Comparison of ENCODE assay signal across 8 cellular contexts in the genomic region with DNA sequence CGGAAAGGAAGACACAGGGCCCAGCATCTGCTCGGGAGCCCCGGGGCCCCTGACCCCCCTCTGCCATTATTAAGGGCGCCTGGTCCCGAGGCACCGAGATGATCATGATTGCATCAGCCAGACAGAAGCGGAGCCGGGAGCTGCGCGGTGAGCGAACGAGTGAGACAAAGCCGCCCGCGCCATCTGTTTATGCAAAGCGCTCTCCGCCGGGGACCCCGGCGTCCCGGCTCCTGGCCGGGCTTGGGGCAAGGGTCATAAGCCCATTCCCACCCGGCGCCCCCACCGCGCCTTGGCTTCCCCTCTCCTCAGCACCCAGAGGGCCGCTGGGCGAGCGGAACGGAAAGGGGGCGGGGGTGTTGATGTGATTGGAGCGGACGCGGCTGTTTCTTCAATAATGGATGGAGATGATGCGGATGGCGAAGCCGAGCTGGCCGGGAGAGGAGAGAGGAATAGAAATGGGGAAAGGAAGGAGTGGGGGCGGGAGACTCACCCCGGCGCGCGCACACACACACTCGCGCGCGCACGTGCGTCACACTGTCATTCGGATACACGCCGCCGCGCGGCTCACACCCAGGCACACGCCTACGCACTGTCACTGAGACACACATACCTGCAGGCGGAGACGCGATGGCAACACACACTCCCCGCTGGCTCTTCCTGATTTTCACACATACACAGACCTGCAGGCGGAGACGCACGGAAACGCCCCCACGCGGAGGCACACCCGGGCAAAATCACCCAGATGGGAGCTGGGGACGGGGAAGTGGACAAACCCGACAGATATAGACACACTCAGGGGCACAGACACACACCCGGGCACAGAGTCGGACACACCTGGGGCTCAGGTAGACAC. TPM values are rescaled to one million over a fixed set of nuclear protein-coding genes. Genes with fewer than 3 reads are reported as not detected.
DNase-seq lines count a peak whose midpoint lies in the region; FAIRE-seq and TF ChIP-seq lines count a peak whose summit lies in the region.

No MANE protein-coding gene starts in this region.

- peak overlapping the region; percentile 64 for H3K27ac Mint-ChIP-seq in endothelial cell (ENCODE audit: unreplicated experiment)

- H3K36me3 Mint-ChIP-seq in endothelial cell (ENCODE audit: low read depth, unreplicated experiment) = peaks cover 17% of the 10 kb centered on the region

- 0 to 1% (median 1%) methylated on average over 35 to 72 of the region's 72 CpGs for WGBS in stomach, 5 donors

- H3K4me1 ChIP-seq in stomach = peaks cover 59 to 89% (median 85%) of the 10 kb centered on the region in 4 donors

- H3K27me3 Mint-ChIP-seq in endothelial cell (ENCODE audit: unreplicated experiment) = peaks cover 46% of the 10 kb centered on the region

- H3K9me3 ChIP-seq in stomach = no peaks in the 10 kb centered on the region

- peaks cover 24 to 97% (median 72%) of the 10 kb centered on the region in 3 donors for H3K27me3 ChIP-seq in stomach

- TF ChIP-seq POLR2A in stomach (IDR thresholded peaks at IDR 0.05) = no peak

- FAIRE-seq in frontal cortex (lab: Jason Lieb, UNC) = no peak

- H3K4me3 ChIP-seq in stomach = peak overlapping the region; percentile 40 to 61 (median 52)

- peaks cover 26% of the 10 kb centered on the region for H3K4me1 Mint-ChIP-seq in endothelial cell (ENCODE audit: unreplicated experiment)

- peak overlapping the region in 3 of 5 donors; percentile 15 to 25 (median 24) for H3K27ac ChIP-seq in stomach

- no peaks in the 10 kb centered on the region for H3K9me3 Mint-ChIP-seq in endothelial cell (ENCODE audit: unreplicated experiment)

- no peak for TF ChIP-seq CTCF in endothelial cell (IDR thresholded peaks at IDR 0.05; ENCODE audit: unreplicated experiment)
- TF ChIP-seq CTCF in stomach (IDR thresholded peaks at IDR 0.05) = no peak

- intact Hi-C loops in stomach (cut with DNase I; ENCODE audit: low total_unique reads) = no loop called here

- H3K36me3 ChIP-seq in stomach = no peaks in the 10 kb centered on the region

- H3K4me3 Mint-ChIP-seq in endothelial cell (ENCODE audit: unreplicated experiment) = peak overlapping the region; percentile 70

- peak; percentile 78 for DNase-seq in AG20443 (ENCODE audit: low spot score)
- peak; percentile 61 for DNase-seq in H4 (ENCODE audit: low spot score)
- peak; percentile 73 for DNase-seq in NCI-H510A treated with DMSO at 0.1 percent for 48 hours (lab: John Stamatoyannopoulos, UW)
- peak; percentile 44 to 57 for DNase-seq in activated CD8-positive, alpha-beta memory T cell treated with anti-CD3 and anti-CD28 coated beads for 1 hour (ENCODE audit: extremely low read depth in 1 of 2, low read depth in 1 of 2)
- DNase-seq in endothelial cell (ENCODE audit: low spot score) = no peak
- peak; percentile 56 for DNase-seq in myocyte (ENCODE audit: low read depth)
- peak; percentile 52 for DNase-seq in stomach
- no peak for DNase-seq in frontal cortex (ENCODE audit: low spot score in 2 of 2)

- no peak for TF ChIP-seq EP300 in stomach (IDR thresholded peaks at IDR 0.05)

RNA-seq across cellular contexts. Expression of a gene that starts 10.7 kb away (rescaled TPM):
- total RNA-seq in H4 (2014; rRNA removed; shearing (Covaris generic)) = not detected in 2 replicates
- total RNA-seq in endothelial cell (ENCODE audit: unreplicated experiment) (3.3 TPM), myocyte (594 and 728 TPM in 2 replicates), stomach (1 to 10 TPM in 2 of 5 donors, under 1 TPM in 2, not detected in 1; 0.55 to 5.1 (median 1.6) TPM), frontal cortex (1.6 TPM)
- polyA plus RNA-seq in myocyte (2012) = 337 TPM
- 1 to 10 TPM; 1.3 to 3.8 (median 3.5) TPM for polyA plus RNA-seq in stomach

RNA-seq across cellular contexts. Expression of a gene that starts 10.8 kb away (rescaled TPM):
- 250 and 269 TPM in 2 replicates for total RNA-seq in H4 (2014; rRNA removed; shearing (Covaris generic))
- total RNA-seq in endothelial cell (ENCODE audit: unreplicated experiment) (63.3 TPM), myocyte (147 and 153 TPM in 2 replicates), stomach (10 to 100 TPM; 26.1 to 93.7 (median 77.8) TPM), frontal cortex (28.9 TPM)
- 292 TPM for polyA plus RNA-seq in myocyte (2012)
- polyA plus RNA-seq in stomach = 10 to 100 TPM; 54.6 to 59.0 (median 57.1) TPM

RNA-seq across cellular contexts. Expression of a gene that starts 23.7 kb away (rescaled TPM):
- total RNA-seq in H4 (2014; rRNA removed; shearing (Covaris generic)) = 5.6 and 10.7 TPM in 2 replicates
- total RNA-seq in endothelial cell (ENCODE audit: unreplicated experiment) (not detected), myocyte (2.4 and 4.3 TPM in 2 replicates), stomach (under 1 TPM in 1 of 5 donors, not detected in 4; 0.18 TPM), frontal cortex (0.82 TPM)
- polyA plus RNA-seq in myocyte (2012) = 5.5 TPM
- polyA plus RNA-seq in stomach = under 1 TPM in 2 of 3 donors, not detected in 1; 0.30 to 0.44 TPM

Comparison
In these comparisons a context has a peak if more than half of its experiments do, and no peak if none do; other contexts are left out.
1. DNase-seq: peak in AG20443 (single experiment), H4 (single experiment), NCI-H510A treated with DMSO at 0.1 percent for 48 hours (single experiment), activated CD8-positive, alpha-beta memory T cell treated with anti-CD3 and anti-CD28 coated beads for 1 hour (2 of 2), myocyte (single experiment) and stomach (single experiment); none in endothelial cell (single experiment) and frontal cortex (0 of 2).
2. RNA of a gene that starts 10.7 kb away (total RNA-seq): 594 to 728 TPM in myocyte; 3.3 TPM in endothelial cell (single experiment), 1.6 TPM in frontal cortex (single experiment), 0.55 to 5.1 TPM in stomach and not detected in H4; every median in the first group is over 10 times any median in the second.